In genomic region chr17:15319461-15319860, GRCh38 we compare ENCODE assay signal across 34 cellular contexts. TPM values are rescaled to one million over a fixed set of nuclear protein-coding genes. Genes with fewer than 3 reads are reported as not detected.
"Had no signal": no experiment of that assay in that cellular context is flagged by ENCODE, and none has a peak within 500 bp of the region (broad histone marks: within the 10 kb centered on the region; RNA-seq: fewer than 3 reads in every experiment).

No MANE protein-coding gene starts in this region.

- H3K9me3 Mint-ChIP-seq: activated CD4-positive, alpha-beta memory T cell treated with anti-CD3 and anti-CD28 coated beads for 36 hours; activated CD4-positive, alpha-beta T cell treated with anti-CD3 and anti-CD28 coated beads, Interleukin-2, amount 10 ng/mL, durations not matched to agents 24 days and 14 days; activated naive CD4-positive, alpha-beta T cell treated with anti-CD3 and anti-CD28 coated beads for 36 hours; activated naive CD4-positive, alpha-beta T cell treated with anti-CD3 and anti-CD28 coated beads, Interleukin-2, amount 50 U/mL, for 24 hours; activated naive CD8-positive, alpha-beta T cell treated with anti-CD3 and anti-CD28 coated beads for 36 hours; activated naive CD8-positive, alpha-beta T cell treated with anti-CD3 and anti-CD28 coated beads, Interleukin-2, amount 50 U/mL, for 24 hours; activated T-helper 1 cell treated with anti-CD3 and anti-CD28 coated beads, Interleukin-12 subunit alpha, Interleukin-12 subunit beta, Interleukin-2, Interleukin-4 antibody, amounts not matched to agents 30 ng/mL and 10 ng/mL and 1 ng/mL, durations not matched to agents 14 hours and 24 hours and 36 hours; activated T-helper 2 cell treated with anti-CD3 and anti-CD28 coated beads, Interferon-gamma antibody, Interleukin-2, Interleukin-4, amounts not matched to agents 10 μg/mL and 5 μg/mL and 100 μg/mL, durations not matched to agents 14 hours and 24 hours and 36 hours had no signal

- H3K4me3 Mint-ChIP-seq: activated CD4-positive, alpha-beta memory T cell treated with anti-CD3 and anti-CD28 coated beads for 36 hours; activated CD4-positive, alpha-beta T cell treated with anti-CD3 and anti-CD28 coated beads for 36 hours; activated CD4-positive, alpha-beta T cell treated with anti-CD3 and anti-CD28 coated beads, Interleukin-2, amount 10 ng/mL, durations not matched to agents 24 days and 14 days; activated CD8-positive, alpha-beta memory T cell treated with anti-CD3 and anti-CD28 coated beads, Interleukin-2, amount 10 ng/mL, durations not matched to agents 7 days and 5 days; activated CD8-positive, alpha-beta T cell treated with anti-CD3 and anti-CD28 coated beads, Interleukin-2, amount 10 ng/mL, durations not matched to agents 7 days and 5 days; activated naive CD4-positive, alpha-beta T cell treated with anti-CD3 and anti-CD28 coated beads for 36 hours; activated naive CD4-positive, alpha-beta T cell treated with anti-CD3 and anti-CD28 coated beads, Interleukin-2, amount 50 U/mL, for 24 hours; activated naive CD8-positive, alpha-beta T cell treated with anti-CD3 and anti-CD28 coated beads for 36 hours; activated naive CD8-positive, alpha-beta T cell treated with anti-CD3 and anti-CD28 coated beads, Interleukin-2, amount 50 U/mL, for 24 hours; activated T-helper 1 cell treated with anti-CD3 and anti-CD28 coated beads, Interleukin-12 subunit alpha, Interleukin-12 subunit beta, Interleukin-2, Interleukin-4 antibody, amounts not matched to agents 30 ng/mL and 10 ng/mL and 1 ng/mL, durations not matched to agents 14 hours and 24 hours and 36 hours had no signal

- H3K27ac Mint-ChIP-seq: activated CD4-positive, alpha-beta memory T cell treated with anti-CD3 and anti-CD28 coated beads for 36 hours; activated CD4-positive, alpha-beta T cell treated with anti-CD3 and anti-CD28 coated beads for 36 hours; activated CD4-positive, alpha-beta T cell treated with anti-CD3 and anti-CD28 coated beads, Interleukin-2, amount 10 ng/mL, durations not matched to agents 24 days and 14 days; activated CD8-positive, alpha-beta memory T cell treated with anti-CD3 and anti-CD28 coated beads, Interleukin-2, amount 10 ng/mL, durations not matched to agents 7 days and 5 days; activated CD8-positive, alpha-beta T cell treated with anti-CD3 and anti-CD28 coated beads, Interleukin-2, amount 10 ng/mL, durations not matched to agents 7 days and 5 days; activated naive CD4-positive, alpha-beta T cell treated with anti-CD3 and anti-CD28 coated beads for 36 hours; activated naive CD4-positive, alpha-beta T cell treated with anti-CD3 and anti-CD28 coated beads, Interleukin-2, amount 50 U/mL, for 24 hours; activated naive CD8-positive, alpha-beta T cell treated with anti-CD3 and anti-CD28 coated beads for 36 hours; activated naive CD8-positive, alpha-beta T cell treated with anti-CD3 and anti-CD28 coated beads, Interleukin-2, amount 50 U/mL, for 24 hours; activated T-helper 1 cell treated with anti-CD3 and anti-CD28 coated beads, Interleukin-12 subunit alpha, Interleukin-12 subunit beta, Interleukin-2, Interleukin-4 antibody, amounts not matched to agents 30 ng/mL and 10 ng/mL and 1 ng/mL, durations not matched to agents 14 hours and 24 hours and 36 hours; activated T-helper 2 cell treated with anti-CD3 and anti-CD28 coated beads, Interferon-gamma antibody, Interleukin-2, Interleukin-4, amounts not matched to agents 10 μg/mL and 5 μg/mL and 100 μg/mL, durations not matched to agents 14 hours and 24 hours and 36 hours had no signal

- ATAC-seq: activated CD4-positive, alpha-beta T cell treated with anti-CD3 and anti-CD28 coated beads for 36 hours; activated CD8-positive, alpha-beta memory T cell treated with anti-CD3 and anti-CD28 coated beads, Interleukin-2, amount 10 ng/mL, durations not matched to agents 7 days and 5 days; activated CD8-positive, alpha-beta T cell treated with anti-CD3 and anti-CD28 coated beads, Interleukin-2, amount 10 ng/mL, durations not matched to agents 7 days and 5 days; activated naive CD8-positive, alpha-beta T cell treated with anti-CD3 and anti-CD28 coated beads, Interleukin-2, amount 50 U/mL, for 24 hours; body of pancreas; esophagus mucosa; foreskin keratinocyte; gastrocnemius medialis; heart left ventricle had no signal

- H3K4me1 Mint-ChIP-seq: activated CD4-positive, alpha-beta T cell treated with anti-CD3 and anti-CD28 coated beads for 36 hours; activated CD4-positive, alpha-beta T cell treated with anti-CD3 and anti-CD28 coated beads, Interleukin-2, amount 10 ng/mL, durations not matched to agents 24 days and 14 days; activated CD8-positive, alpha-beta memory T cell treated with anti-CD3 and anti-CD28 coated beads, Interleukin-2, amount 10 ng/mL, durations not matched to agents 7 days and 5 days; activated naive CD4-positive, alpha-beta T cell treated with anti-CD3 and anti-CD28 coated beads, Interleukin-2, amount 50 U/mL, for 24 hours; activated naive CD8-positive, alpha-beta T cell treated with anti-CD3 and anti-CD28 coated beads for 36 hours; activated naive CD8-positive, alpha-beta T cell treated with anti-CD3 and anti-CD28 coated beads, Interleukin-2, amount 50 U/mL, for 24 hours had no signal

- H3K9me3 ChIP-seq: adrenal gland, body of pancreas, gastrocnemius medialis, heart left ventricle had no signal

- H3K36me3 Mint-ChIP-seq: activated CD4-positive, alpha-beta memory T cell treated with anti-CD3 and anti-CD28 coated beads for 36 hours; activated CD8-positive, alpha-beta memory T cell treated with anti-CD3 and anti-CD28 coated beads, Interleukin-2, amount 10 ng/mL, durations not matched to agents 7 days and 5 days; activated naive CD4-positive, alpha-beta T cell treated with anti-CD3 and anti-CD28 coated beads, Interleukin-2, amount 50 U/mL, for 24 hours; activated naive CD8-positive, alpha-beta T cell treated with anti-CD3 and anti-CD28 coated beads for 36 hours had no signal

- H3K4me1 ChIP-seq: adrenal gland, body of pancreas, foreskin keratinocyte had no signal

- H3K27me3 ChIP-seq: adrenal gland, body of pancreas, gastrocnemius medialis, heart left ventricle had no signal

- H3K36me3 ChIP-seq: adrenal gland, gastrocnemius medialis, heart left ventricle had no signal

- DNase-seq: activated CD4-positive, alpha-beta memory T cell treated with anti-CD3 and anti-CD28 coated beads for 36 hours; activated CD4-positive, alpha-beta T cell treated with anti-CD3 and anti-CD28 coated beads for 36 hours; activated CD4-positive, alpha-beta T cell treated with anti-CD3 and anti-CD28 coated beads, Interleukin-2, amount 10 ng/mL, durations not matched to agents 24 days and 14 days; activated CD4-positive, CD25-positive, alpha-beta regulatory T cell; activated CD4-positive, CD25-positive, alpha-beta regulatory T cell treated with anti-CD3 and anti-CD28 coated beads, Interleukin-2, amount 50 U/mL, for 72 hours; activated CD8-positive, alpha-beta memory T cell treated with anti-CD3 and anti-CD28 coated beads, Interleukin-2, amount 10 ng/mL, durations not matched to agents 7 days and 5 days; activated CD8-positive, alpha-beta memory T cell treated with anti-CD3 and anti-CD28 coated beads, Interleukin-2, amount 50 U/mL, for 4 hours; activated CD8-positive, alpha-beta T cell treated with anti-CD3 and anti-CD28 coated beads, Interleukin-2, amount 10 ng/mL, durations not matched to agents 7 days and 5 days; activated effector memory CD4-positive, alpha-beta T cell treated with anti-CD3 and anti-CD28 coated beads, Interleukin-2, amount 50 U/mL, for 16 hours; activated naive CD4-positive, alpha-beta T cell treated with anti-CD3 and anti-CD28 coated beads for 36 hours; activated naive CD8-positive, alpha-beta T cell treated with anti-CD3 and anti-CD28 coated beads for 36 hours; activated naive CD8-positive, alpha-beta T cell treated with anti-CD3 and anti-CD28 coated beads, Interleukin-2, amount 50 U/mL, for 24 hours; activated T-cell treated with anti-CD3 and anti-CD28 coated beads, Interleukin-2, amount 50 U/mL, for 1 hour; activated T-cell treated with anti-CD3 and anti-CD28 coated beads, Interleukin-2, amount 50 U/mL, for 48 hours; adrenal gland; amygdala; aorta; body of pancreas; caudate nucleus; cortex of kidney; effector CD8-positive, alpha-beta T cell; foreskin keratinocyte; gastrocnemius medialis; glutamatergic neuron; heart left ventricle; T-helper 2 cell had no signal

- H3K4me3 ChIP-seq: adrenal gland, body of pancreas, gastrocnemius medialis, heart left ventricle had no signal

- H3K27ac ChIP-seq: adrenal gland, body of pancreas, foreskin keratinocyte, gastrocnemius medialis, heart left ventricle had no signal

RNA-seq across cellular contexts. Expression of gene TEKT3, which starts 21.9 kb away (rescaled TPM):
- total RNA-seq: activated CD4-positive, alpha-beta T cell treated with anti-CD3 and anti-CD28 coated beads for 36 hours; activated CD4-positive, alpha-beta T cell treated with anti-CD3 and anti-CD28 coated beads, Interleukin-2, amount 10 ng/mL, durations not matched to agents 24 days and 14 days; activated CD8-positive, alpha-beta memory T cell treated with anti-CD3 and anti-CD28 coated beads for 36 hours; activated CD8-positive, alpha-beta memory T cell treated with anti-CD3 and anti-CD28 coated beads, Interleukin-2, amount 10 ng/mL, durations not matched to agents 7 days and 5 days; activated CD8-positive, alpha-beta T cell treated with anti-CD3 and anti-CD28 coated beads, Interleukin-2, amount 10 ng/mL, durations not matched to agents 7 days and 5 days; activated naive CD4-positive, alpha-beta T cell treated with anti-CD3 and anti-CD28 coated beads for 36 hours; activated naive CD8-positive, alpha-beta T cell treated with anti-CD3 and anti-CD28 coated beads for 36 hours; activated T-helper 1 cell treated with anti-CD3 and anti-CD28 coated beads, Interleukin-12 subunit alpha, Interleukin-12 subunit beta, Interleukin-2, Interleukin-4 antibody, amounts not matched to agents 30 ng/mL and 10 ng/mL and 1 ng/mL, durations not matched to agents 14 hours and 24 hours and 36 hours; activated T-helper 2 cell treated with anti-CD3 and anti-CD28 coated beads, Interferon-gamma antibody, Interleukin-2, Interleukin-4, amounts not matched to agents 10 μg/mL and 5 μg/mL and 100 μg/mL, durations not matched to agents 14 hours and 24 hours and 36 hours; body of pancreas; dermis microvascular lymphatic vessel endothelial cell; epithelial cell of proximal tubule; esophagus mucosa; foreskin keratinocyte; gastrocnemius medialis; T-helper 1 cell treated with Interleukin-12 subunit alpha and Interleukin-12 subunit beta and Interleukin-4 antibody, amounts not matched to agents 30 ng/mL and 1 ng/mL, for 36 hours had no signal

RNA-seq across cellular contexts. Expression of gene PMP22, which starts 54.3 kb away (rescaled TPM):
- total RNA-seq: activated CD4-positive, alpha-beta memory T cell treated with anti-CD3 and anti-CD28 coated beads for 36 hours; activated CD8-positive, alpha-beta memory T cell treated with anti-CD3 and anti-CD28 coated beads, Interleukin-2, amount 10 ng/mL, durations not matched to agents 7 days and 5 days; activated CD8-positive, alpha-beta T cell treated with anti-CD3 and anti-CD28 coated beads, Interleukin-2, amount 10 ng/mL, durations not matched to agents 7 days and 5 days; T-helper 1 cell treated with Interleukin-12 subunit alpha and Interleukin-12 subunit beta and Interleukin-4 antibody, amounts not matched to agents 30 ng/mL and 1 ng/mL, for 36 hours had no signal
